ENCODE assay signal across 20 cellular contexts in genomic region chr16:88486398-88487123, GRCh38. TPM values are rescaled to one million over a fixed set of nuclear protein-coding genes. Genes with fewer than 3 reads are reported as not detected.
DNase-seq lines count a peak whose midpoint lies in the region; ATAC-seq, FAIRE-seq and TF ChIP-seq lines count a peak whose summit lies in the region.
"Had no signal": no experiment of that assay in that cellular context is flagged by ENCODE, and none has a peak within 500 bp of the region (broad histone marks: within the 10 kb centered on the region; RNA-seq: fewer than 3 reads in every experiment).

No MANE protein-coding gene starts in this region.

- H3K27me3 Mint-ChIP-seq in T-helper 17 cell (no peaks in the 10 kb centered on the region), CD14-positive monocyte (ENCODE audit: low read depth in 3 of 3) (peaks cover 0 to 4% (median 1%) of the 10 kb centered on the region in 3 donors)
- H3K27me3 Mint-ChIP-seq: CD4-positive, alpha-beta memory T cell had no signal

- H3K9me3 ChIP-seq in T-helper 17 cell (ENCODE audit: control insufficient read depth, low read length, poor library complexity, severe bottlenecking), result no peaks in the 10 kb centered on the region
- no peaks in the 10 kb centered on the region for H3K9me3 ChIP-seq in stomach
- H3K9me3 ChIP-seq: HAP-1 had no signal

- 83 to 90% (median 85%) methylated on average over 5 to 6 of the region's 6 CpGs for WGBS in stomach, 5 donors

- ATAC-seq in T-helper 17 cell (peak; percentile 6), GM19351 (IDR thresholded peaks at IDR 0.05; ENCODE audit: unreplicated experiment) (no peak)

- H3K27ac Mint-ChIP-seq in T-helper 17 cell, result no peak overlapping the region
- H3K27ac Mint-ChIP-seq in CD14-positive monocyte, result no peak overlapping the region

- H3K9me3 Mint-ChIP-seq in CD14-positive monocyte, result no peaks in the 10 kb centered on the region

- H3K4me3 ChIP-seq in bronchial epithelial cell (ENCODE audit: low read depth, low read length) (no peak overlapping the region), stomach (no peak overlapping the region)
- H3K4me3 ChIP-seq: GM23248, HAP-1 had no signal

- H3K36me3 ChIP-seq in bronchial epithelial cell (ENCODE audit: control insufficient read depth, insufficient read depth, low read length) (peaks cover 3% of the 10 kb centered on the region), stomach (peaks cover 0 to 32% (median 10%) of the 10 kb centered on the region in 4 donors)
- H3K36me3 ChIP-seq: BE2C, HAP-1 had no signal

- peak overlapping the region; percentile 84; the same call in 1 of the 2 replicates for H3K27ac ChIP-seq in C4-2B
- peak overlapping the region; percentile 72 to 90 (median 83) for H3K27ac ChIP-seq in stomach
- H3K27ac ChIP-seq: GM23248, HL-60 had no signal

- H3K4me1 Mint-ChIP-seq in T-helper 17 cell (peaks cover 10% of the 10 kb centered on the region), CD14-positive monocyte (no peaks in the 10 kb centered on the region)

- TF ChIP-seq CTCF in C4-2B (conservative IDR thresholded peaks at IDR 0.05), result no peak
- TF ChIP-seq CTCF in bronchial epithelial cell (IDR thresholded peaks at IDR 0.05; ENCODE audit: insufficient read depth, low read length, severe bottlenecking), result no peak
- no peak for TF ChIP-seq CTCF in stomach (IDR thresholded peaks at IDR 0.05)
- TF ChIP-seq CTCF in CD14-positive monocyte (IDR thresholded peaks at IDR 0.05), result no peak

- H3K27me3 ChIP-seq in bronchial epithelial cell (ENCODE audit: control insufficient read depth, insufficient read depth, low read length) (no peaks in the 10 kb centered on the region), stomach (peaks cover 0 to 13% (median 0%) of the 10 kb centered on the region in 3 donors)
- H3K27me3 ChIP-seq: BE2C had no signal

- DNase-seq in T-helper 17 cell, result no peak
- no peak for DNase-seq in bronchial epithelial cell (ENCODE audit: low read depth)
- DNase-seq in stomach, result no peak
- no peak for DNase-seq in stimulated activated CD4-positive, alpha-beta T cell treated with anti-CD3 and anti-CD28 coated beads, Interleukin-2, amount 100 ng/mL, for 24 hours
- DNase-seq in CD14-positive monocyte (ENCODE audit: low spot score), result no peak
- DNase-seq: ACHN; BE2C; C1 segment of cervical spinal cord; Calu3; CD4-positive, alpha-beta memory T cell; DMS79 treated with DMSO at 0.1 percent for 48 hours; GM23248; IMR-90; KBM-7 had no signal

- FAIRE-seq in bronchial epithelial cell (lab: Jason Lieb, UNC), result peak; percentile 55
- FAIRE-seq: GM12891, GM19239 had no signal

- H3K4me3 Mint-ChIP-seq in T-helper 17 cell (no peak overlapping the region), CD14-positive monocyte (no peak overlapping the region)

- peaks cover 39 to 95% (median 95%) of the 10 kb centered on the region in 4 donors for H3K4me1 ChIP-seq in stomach
- H3K4me1 ChIP-seq: HAP-1 had no signal

- no peak for TF ChIP-seq POLR2A in stomach (IDR thresholded peaks at IDR 0.05)

- TF ChIP-seq EP300 in stomach (IDR thresholded peaks at IDR 0.05), result no peak

- intact Hi-C loops in stomach (cut with DNase I; ENCODE audit: low total_unique reads), result no loop called here
- intact Hi-C loops in CD14-positive monocyte (cut with micrococcal nuclease), result no loop called here

- H3K36me3 Mint-ChIP-seq in T-helper 17 cell (ENCODE audit: low read depth) (no peaks in the 10 kb centered on the region), CD14-positive monocyte (no peaks in the 10 kb centered on the region)

RNA-seq across cellular contexts. Expression of gene ZFPM1, which starts 33.5 kb away (rescaled TPM):
- 10 to 100 TPM; 24.6 to 29.4 TPM for total RNA-seq in T-helper 17 cell
- 0.79 and 1.7 TPM in 2 replicates for total RNA-seq in bronchial epithelial cell
- 10 to 100 TPM in 4 of 5 donors, 1 to 10 TPM in 1; 3.9 to 85.7 (median 20.5) TPM for total RNA-seq in stomach
- 10 to 100 TPM in 1 of 3 donors, 1 to 10 TPM in 2; 4.1 to 10.6 (median 4.2) TPM for polyA plus RNA-seq in stomach
- polyA plus RNA-seq in CD14-positive monocyte, result under 1 TPM; 0.04 to 0.12 TPM
